Comparison of ENCODE assay signal across 1 cellular context in genomic region chr6:57221936-57222683, GRCh38.
A peak's percentile ranks its signal among the peaks of the same experiment; 100 is the strongest.
TF ChIP-seq lines count a peak whose summit lies in the region.

TSS of gene RAB23 (minus strand) at chr6:57222307. CDS start at chr6:57210380, 11,927 bp downstream.

TF ChIP-seq in HepG2, 621 proteins besides CTCF, POLR2A, EP300 and RAD21 (continued from another document and continues in another):
- TF ChIP-seq IKZF5 (CRISPR knock-in tag; IDR thresholded peaks at IDR 0.05) = peak; percentile 67; the same call in 1 of the 2 replicates
- TF ChIP-seq DMAP1 (CRISPR knock-in tag; IDR thresholded peaks at IDR 0.05) = peak; percentile 59; the same call in 1 of the 2 replicates
- peak; percentile 48; the same call in 1 of the 2 replicates for TF ChIP-seq SIX4 (CRISPR knock-in tag; IDR thresholded peaks at IDR 0.05)
- TF ChIP-seq XRCC5 (optimal IDR thresholded peaks at IDR 0.05; ENCODE audit: low read length) = peak; percentile 42
- no peak for TF ChIP-seq HNRNPH1 (optimal IDR thresholded peaks at IDR 0.05; ENCODE audit: low read depth, low read length)
- peak; percentile 45; the same call in 1 of the 2 replicates for TF ChIP-seq ZNF510 (CRISPR knock-in tag; IDR thresholded peaks at IDR 0.05; ENCODE audit: low read depth)
- no peak; the same call in 1 of the 2 replicates for TF ChIP-seq KDM6A (CRISPR knock-in tag; IDR thresholded peaks at IDR 0.05; ENCODE audit: low read depth)
- peak; percentile 69; the same call in 1 of the 2 replicates for TF ChIP-seq ZNF414 (CRISPR knock-in tag; IDR thresholded peaks at IDR 0.05)
- no peak; the same call in 1 of the 2 replicates for TF ChIP-seq NFYB (CRISPR knock-in tag; IDR thresholded peaks at IDR 0.05)
- TF ChIP-seq ZNF547 (CRISPR knock-in tag; IDR thresholded peaks at IDR 0.05) = peak; percentile 92
- TF ChIP-seq EED (CRISPR knock-in tag; IDR thresholded peaks at IDR 0.05) = peak; percentile 87; the same call in 1 of the 2 replicates
- peak; percentile 85 for TF ChIP-seq TFDP2 (CRISPR knock-in tag; IDR thresholded peaks at IDR 0.05)
- TF ChIP-seq LBX2 (CRISPR knock-in tag; IDR thresholded peaks at IDR 0.05; ENCODE audit: borderline replicate concordance) = no peak
- TF ChIP-seq KAT7 (CRISPR knock-in tag; IDR thresholded peaks at IDR 0.05; ENCODE audit: borderline replicate concordance) = peak; percentile 69; the same call in 1 of the 2 replicates
- peak; percentile 59 for TF ChIP-seq ZHX2 (IDR thresholded peaks at IDR 0.05; ENCODE audit: low read depth)
- no peak for TF ChIP-seq ZHX2 (CRISPR knock-in tag; IDR thresholded peaks at IDR 0.05; ENCODE audit: borderline replicate concordance)
- TF ChIP-seq RFX1 (IDR thresholded peaks at IDR 0.05) = peak; percentile 21; the same call in 1 of the 2 replicates
- no peak for TF ChIP-seq SP1 (IDR thresholded peaks at IDR 0.05)
- TF ChIP-seq SP1 (CRISPR knock-in tag; IDR thresholded peaks at IDR 0.05) = 0 out of 2 replicates have a peak, but pooled peaks have one; percentile 38
- TF ChIP-seq DRAP1 (CRISPR knock-in tag; IDR thresholded peaks at IDR 0.05) = peak; percentile 48; the same call in 1 of the 2 replicates
- no peak for TF ChIP-seq ZNF709 (CRISPR knock-in tag; IDR thresholded peaks at IDR 0.05)
- no peak for TF ChIP-seq LCORL (IDR thresholded peaks at IDR 0.05)
- peak; percentile 69; the same call in 1 of the 2 replicates for TF ChIP-seq LCORL (CRISPR knock-in tag; IDR thresholded peaks at IDR 0.05)
- no peak for TF ChIP-seq ZNF121 (CRISPR knock-in tag; IDR thresholded peaks at IDR 0.05)
- peak; percentile 63; the same call in 1 of the 2 replicates for TF ChIP-seq HDAC1 (CRISPR knock-in tag; IDR thresholded peaks at IDR 0.05)
- peak; percentile 45 for TF ChIP-seq ZNF407 (CRISPR knock-in tag; IDR thresholded peaks at IDR 0.05; ENCODE audit: not compliant biosample characterization)
- peak; percentile 23; the same call in 1 of the 2 replicates for TF ChIP-seq MIXL1 (CRISPR knock-in tag; IDR thresholded peaks at IDR 0.05)
- 0 out of 2 replicates have a peak, but pooled peaks have one; percentile 17 for TF ChIP-seq DZIP1 (CRISPR knock-in tag; IDR thresholded peaks at IDR 0.05)
- TF ChIP-seq PATZ1 (CRISPR knock-in tag; IDR thresholded peaks at IDR 0.05) = peak; percentile 60; the same call in 1 of the 2 replicates
- peak; percentile 78; the same call in 1 of the 2 replicates for TF ChIP-seq SMAD3 (CRISPR knock-in tag; IDR thresholded peaks at IDR 0.05)
- TF ChIP-seq ZNF841 (CRISPR knock-in tag; IDR thresholded peaks at IDR 0.05; ENCODE audit: borderline replicate concordance) = no peak
- TF ChIP-seq HNRNPLL (IDR thresholded peaks at IDR 0.05; ENCODE audit: low read depth, low read length, poor library complexity, severe bottlenecking) = peak; percentile 46
- TF ChIP-seq ZNF615 (CRISPR knock-in tag; IDR thresholded peaks at IDR 0.05; ENCODE audit: borderline replicate concordance) = no peak
- peak; percentile 49; the same call in 1 of the 2 replicates for TF ChIP-seq GZF1 (CRISPR knock-in tag; IDR thresholded peaks at IDR 0.05)
- peak; percentile 80; the same call in 1 of the 2 replicates for TF ChIP-seq CCDC6 (CRISPR knock-in tag; IDR thresholded peaks at IDR 0.05)
